ENCODE assay signal across 26 cellular contexts in genomic region chr18:3040881-3041280, GRCh38.
"Had no signal": no experiment of that assay in that cellular context is flagged by ENCODE, and none has a peak within 500 bp of the region (broad histone marks: within the 10 kb centered on the region; RNA-seq: fewer than 3 reads in every experiment).

No MANE protein-coding gene starts in this region.

- H3K4me3 Mint-ChIP-seq: immature natural killer cell; naive thymus-derived CD4-positive, alpha-beta T cell; natural killer cell treated with Interleukin-12 subunit alpha and Interleukin-12 subunit beta and Interleukin-15 and Interleukin-18, amount 100 ng/mL, for 72 hours; stimulated activated memory B cell treated with anti-CD40 and anti-IgM and Interleukin-4, amounts not matched to agents 10 μg/mL and 1 μg/mL and 100 μg/mL, for 72 hours; stimulated activated naive CD8-positive, alpha-beta T cell treated with anti-CD3 and anti-CD28 coated beads, Interleukin-15, amount 100 ng/mL, for 72 hours had no signal

- H3K4me3 ChIP-seq: left ventricle myocardium inferior, lung, mucosa of descending colon, psoas muscle, right lobe of liver, smooth muscle cell, tibial nerve, upper lobe of left lung, vagina had no signal

- DNase-seq: hypothalamus; immature natural killer cell; kidney; left colon; left ventricle myocardium inferior; midbrain; mucosa of descending colon; naive thymus-derived CD4-positive, alpha-beta T cell; nucleus accumbens; psoas muscle; stimulated activated CD4-positive, alpha-beta T cell treated with anti-CD3 and anti-CD28 coated beads, Interleukin-1b, Interleukin-23, amount 100 ng/mL, for 48 hours; stimulated activated CD4-positive, alpha-beta T cell treated with anti-CD3 and anti-CD28 coated beads, Interleukin-2, amount 100 ng/mL, for 48 hours; stimulated activated CD4-positive, alpha-beta T cell treated with anti-CD3 and anti-CD28 coated beads, Interleukin-4, amount 100 ng/mL, for 4 hours; stimulated activated CD8-positive, alpha-beta memory T cell treated with anti-CD3 and anti-CD28 coated beads, Interleukin-4, amount 100 ng/mL, for 48 hours; stimulated activated naive CD4-positive, alpha-beta T cell treated with Interleukin-2 at 50 U/mL for 16 hours; stimulated activated naive CD8-positive, alpha-beta T cell treated with anti-CD3 and anti-CD28 coated beads, Interleukin-15, amount 100 ng/mL, for 72 hours; substantia nigra; upper lobe of left lung had no signal

- H3K27ac ChIP-seq: left ventricle myocardium inferior, parathyroid adenoma, psoas muscle, right lobe of liver, tibial nerve, upper lobe of left lung, vagina had no signal

- H3K27ac Mint-ChIP-seq: natural killer cell treated with Interleukin-12 subunit alpha and Interleukin-12 subunit beta and Interleukin-15 and Interleukin-18, amount 100 ng/mL, for 72 hours; stimulated activated memory B cell treated with anti-CD40 and anti-IgM and Interleukin-4, amounts not matched to agents 10 μg/mL and 1 μg/mL and 100 μg/mL, for 72 hours had no signal

- H3K9me3 Mint-ChIP-seq: immature natural killer cell; natural killer cell treated with Interleukin-12 subunit alpha and Interleukin-12 subunit beta and Interleukin-15 and Interleukin-18, amount 100 ng/mL, for 72 hours; stimulated activated memory B cell treated with anti-CD40 and anti-IgM and Interleukin-4, amounts not matched to agents 10 μg/mL and 1 μg/mL and 100 μg/mL, for 72 hours; stimulated activated naive CD8-positive, alpha-beta T cell treated with anti-CD3 and anti-CD28 coated beads, Interleukin-15, amount 100 ng/mL, for 72 hours had no signal

- H3K36me3 ChIP-seq: left ventricle myocardium inferior, right lobe of liver, tibial nerve, upper lobe of left lung, vagina had no signal

- H3K27me3 Mint-ChIP-seq: naive thymus-derived CD4-positive, alpha-beta T cell; natural killer cell treated with Interleukin-12 subunit alpha and Interleukin-12 subunit beta and Interleukin-15 and Interleukin-18, amount 100 ng/mL, for 72 hours; stimulated activated memory B cell treated with anti-CD40 and anti-IgM and Interleukin-4, amounts not matched to agents 10 μg/mL and 1 μg/mL and 100 μg/mL, for 72 hours; stimulated activated naive CD8-positive, alpha-beta T cell treated with anti-CD3 and anti-CD28 coated beads, Interleukin-15, amount 100 ng/mL, for 72 hours had no signal

- ATAC-seq: left colon; mucosa of descending colon; naive thymus-derived CD4-positive, alpha-beta T cell; natural killer cell treated with Interleukin-12 subunit alpha and Interleukin-12 subunit beta and Interleukin-15 and Interleukin-18, amount 100 ng/mL, for 72 hours; psoas muscle; right lobe of liver; stimulated activated memory B cell treated with anti-CD40 and anti-IgM and Interleukin-4, amounts not matched to agents 10 μg/mL and 1 μg/mL and 100 μg/mL, for 72 hours had no signal

- H3K4me1 ChIP-seq: psoas muscle, vagina had no signal

- H3K36me3 Mint-ChIP-seq: immature natural killer cell; naive thymus-derived CD4-positive, alpha-beta T cell; natural killer cell treated with Interleukin-12 subunit alpha and Interleukin-12 subunit beta and Interleukin-15 and Interleukin-18, amount 100 ng/mL, for 72 hours; stimulated activated memory B cell treated with anti-CD40 and anti-IgM and Interleukin-4, amounts not matched to agents 10 μg/mL and 1 μg/mL and 100 μg/mL, for 72 hours had no signal

- H2AFZ ChIP-seq: parathyroid adenoma had no signal

- H3K27me3 ChIP-seq: right lobe of liver, tibial nerve, upper lobe of left lung, vagina had no signal

- H3K9me3 ChIP-seq: left ventricle myocardium inferior, mucosa of descending colon, psoas muscle, right lobe of liver, tibial nerve, upper lobe of left lung, vagina had no signal

- H3K4me2 ChIP-seq: smooth muscle cell had no signal

- H3K9ac ChIP-seq: parathyroid adenoma had no signal
